ENCODE assay signal across 1 cellular context in the genomic region with DNA sequence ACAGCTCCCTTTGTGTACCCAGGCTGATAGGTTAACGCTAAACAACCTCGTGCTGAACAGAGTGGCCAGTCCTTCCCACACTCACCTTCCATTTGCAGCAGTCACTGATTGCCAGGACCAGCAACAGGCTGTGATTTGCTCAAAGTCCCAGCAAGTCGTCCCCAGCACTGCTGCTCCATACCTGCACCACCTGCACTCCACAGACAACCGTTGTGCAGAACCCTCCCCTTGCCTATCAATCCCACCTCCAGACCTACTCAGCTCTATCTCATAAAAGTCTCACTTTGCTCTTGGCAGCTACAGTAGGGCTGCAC.
TF ChIP-seq lines count a peak whose summit lies in the region.

No MANE protein-coding gene starts in this region.

TF ChIP-seq in GM12878, 131 proteins besides CTCF, POLR2A, EP300 and RAD21:
- TF ChIP-seq RBBP5 (conservative IDR thresholded peaks at IDR 0.05) (no peak), PML (IDR thresholded peaks at IDR 0.05; ENCODE audit: low read length) (no peak), CBFB (IDR thresholded peaks at IDR 0.05; ENCODE audit: low read depth) (no peak), HDAC2 (IDR thresholded peaks at IDR 0.05) (no peak), ASH2L (IDR thresholded peaks at IDR 0.05; ENCODE audit: borderline replicate concordance, low read depth) (no peak), ZNF622 (IDR thresholded peaks at IDR 0.05) (no peak), MYC (IDR thresholded peaks at IDR 0.05; ENCODE audit: insufficient read depth, insufficient read length, insufficient replicate concordance, low read length, severe bottlenecking) (no peak), SMAD5 (IDR thresholded peaks at IDR 0.05; ENCODE audit: low read depth) (no peak), FOXK2 (IDR thresholded peaks at IDR 0.05) (no peak), RB1 (IDR thresholded peaks at IDR 0.05; ENCODE audit: borderline replicate concordance) (no peak), CHD1 (IDR thresholded peaks at IDR 0.05; ENCODE audit: low read depth, low read length) (no peak), NR2C2 (IDR thresholded peaks at IDR 0.05; ENCODE audit: borderline replicate concordance, control insufficient read depth, insufficient read length, low read depth) (no peak), LARP7 (IDR thresholded peaks at IDR 0.05) (no peak), ZSCAN29 (IDR thresholded peaks at IDR 0.05) (no peak), NR2F1 (conservative IDR thresholded peaks at IDR 0.05) (no peak)
- TF ChIP-seq, protein P1, sequence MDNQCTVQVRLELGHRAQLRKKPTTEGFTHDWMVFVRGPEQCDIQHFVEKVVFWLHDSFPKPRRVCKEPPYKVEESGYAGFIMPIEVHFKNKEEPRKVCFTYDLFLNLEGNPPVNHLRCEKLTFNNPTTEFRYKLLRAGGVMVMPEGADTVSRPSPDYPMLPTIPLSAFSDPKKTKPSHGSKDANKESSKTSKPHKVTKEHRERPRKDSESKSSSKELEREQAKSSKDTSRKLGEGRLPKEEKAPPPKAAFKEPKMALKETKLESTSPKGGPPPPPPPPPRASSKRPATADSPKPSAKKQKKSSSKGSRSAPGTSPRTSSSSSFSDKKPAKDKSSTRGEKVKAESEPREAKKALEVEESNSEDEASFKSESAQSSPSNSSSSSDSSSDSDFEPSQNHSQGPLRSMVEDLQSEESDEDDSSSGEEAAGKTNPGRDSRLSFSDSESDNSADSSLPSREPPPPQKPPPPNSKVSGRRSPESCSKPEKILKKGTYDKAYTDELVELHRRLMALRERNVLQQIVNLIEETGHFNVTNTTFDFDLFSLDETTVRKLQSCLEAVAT (IDR thresholded peaks at IDR 0.05), result no peak
